ENCODE assay signal across 8 cellular contexts in the genomic region with DNA sequence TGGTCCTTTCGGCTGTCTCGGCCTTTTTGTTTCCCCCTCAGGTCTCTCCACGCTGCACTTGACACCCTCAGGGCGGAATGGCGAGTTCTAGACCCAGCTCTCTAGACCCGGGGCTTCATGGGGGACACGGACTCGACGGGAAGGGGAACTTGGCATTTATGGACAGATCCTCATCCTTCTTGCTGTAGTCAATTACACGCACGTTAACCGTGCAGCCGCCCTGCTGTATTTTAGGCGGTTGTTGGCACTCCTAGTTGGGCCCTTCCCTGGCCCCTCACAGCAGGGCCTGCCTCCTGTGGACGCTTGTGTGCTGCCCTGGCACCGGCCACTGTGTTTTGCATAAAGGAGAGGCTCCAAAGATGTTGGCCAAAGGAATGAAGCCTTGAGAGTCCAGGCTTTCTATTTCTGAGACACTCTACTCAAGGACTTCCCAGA. TPM values are rescaled to one million over a fixed set of nuclear protein-coding genes. Genes with fewer than 3 reads are reported as not detected.
DNase-seq lines count a peak whose midpoint lies in the region; ATAC-seq and TF ChIP-seq lines count a peak whose summit lies in the region.

No MANE protein-coding gene starts in this region.

- H4K20me1 ChIP-seq in smooth muscle cell (ENCODE audit: low read depth), result peaks cover 28% of the 10 kb centered on the region

- ATAC-seq in Right ventricle myocardium inferior (peak; percentile 15), GM21447 (IDR thresholded peaks at IDR 0.05; ENCODE audit: unreplicated experiment) (no peak), GM18873 (IDR thresholded peaks at IDR 0.05; ENCODE audit: low FRiP score, unreplicated experiment) (no peak)

- 38% methylated on average over 16 of the region's 16 CpGs for WGBS in smooth muscle cell (ENCODE audit: low lambda C conversion rate)

- H3K27ac ChIP-seq in brain microvascular endothelial cell (no peak overlapping the region), smooth muscle cell (ENCODE audit: low read depth) (peak overlapping the region; percentile 4)

- peaks cover 8% of the 10 kb centered on the region for H3K4me1 ChIP-seq in smooth muscle cell (ENCODE audit: low read depth)

- peak overlapping the region; percentile 97 for H3K4me2 ChIP-seq in smooth muscle cell

- in situ Hi-C loops in brain microvascular endothelial cell (cut with HindIII; ENCODE audit: low pct_ligation_motif_present, low sequenced_read_pairs), result no loop called here

- H2AFZ ChIP-seq in smooth muscle cell (ENCODE audit: low read depth), result peak overlapping the region; percentile 19

- H3K79me2 ChIP-seq in smooth muscle cell (ENCODE audit: low read depth), result peaks cover 31% of the 10 kb centered on the region

- H3K27me3 ChIP-seq in brain microvascular endothelial cell (replicated peaks) (no peaks in the 10 kb centered on the region), smooth muscle cell (ENCODE audit: low read depth) (no peaks in the 10 kb centered on the region)

- TF ChIP-seq CTCF in brain microvascular endothelial cell (IDR thresholded peaks at IDR 0.05; ENCODE audit: low read depth, low read length, missing control alignments) (peak; percentile 21), smooth muscle cell (IDR thresholded peaks at IDR 0.05; ENCODE audit: borderline replicate concordance, insufficient read depth, poor library complexity, severe bottlenecking) (no peak)

- intact Hi-C loops in Right ventricle myocardium inferior (cut with DNase I) (no loop called here), cardiac septum (cut with DNase I) (loop anchor here (10.0 kb wide), 1 partner anchor 202 kb away; a partner anchor contains a TSS)

- H3K9me3 ChIP-seq in smooth muscle cell (replicated peaks; ENCODE audit: low read depth), result no peaks in the 10 kb centered on the region

- H3K4me3 ChIP-seq in brain microvascular endothelial cell (ENCODE audit: low read depth, low read length) (peak overlapping the region; percentile 87), smooth muscle cell (peak overlapping the region; percentile 91)

- DNase-seq in Right ventricle myocardium inferior (ENCODE audit: missing footprints) (peak; percentile 66), cardiac septum (ENCODE audit: low spot score) (no peak), NOMO-1 (lab: John Stamatoyannopoulos, UW; ENCODE audit: unreplicated experiment in 2 of 2) (peak; percentile 25 to 34), brain microvascular endothelial cell (no peak), islet precursor cell (peak; percentile 52), smooth muscle cell (lab: John Stamatoyannopoulos, UW; ENCODE audit: unreplicated experiment) (peak; percentile 19)

- no peaks in the 10 kb centered on the region for H3K36me3 ChIP-seq in brain microvascular endothelial cell (replicated peaks)
- H3K36me3 ChIP-seq in smooth muscle cell (ENCODE audit: low read depth), result no peaks in the 10 kb centered on the region

- H3F3A ChIP-seq in smooth muscle cell (ENCODE audit: low read depth), result peaks cover 16% of the 10 kb centered on the region

- H3K9ac ChIP-seq in smooth muscle cell (ENCODE audit: low read depth), result peak overlapping the region; percentile 99

RNA-seq across cellular contexts. Expression of a gene that starts 0.6 kb away (rescaled TPM):
- total RNA-seq in Right ventricle myocardium inferior (4.9 TPM), cardiac septum (6.7 TPM), smooth muscle cell (119 and 145 TPM in 2 replicates)
- 99.1 and 103 TPM in 2 replicates for polyA plus RNA-seq in smooth muscle cell

Comparison
In these comparisons a context has a peak if more than half of its experiments do, and no peak if none do; other contexts are left out.
1. DNase-seq: peak in Right ventricle myocardium inferior (single experiment), NOMO-1 (2 of 2), islet precursor cell (single experiment) and smooth muscle cell (single experiment); none in cardiac septum (single experiment) and brain microvascular endothelial cell (single experiment).
2. RNA of a gene that starts 0.6 kb away (total RNA-seq): 119 to 145 TPM in smooth muscle cell; 6.7 TPM in cardiac septum (single experiment) and 4.9 TPM in Right ventricle myocardium inferior (single experiment); every median in the first group is over 10 times any median in the second.